In the genomic region with DNA sequence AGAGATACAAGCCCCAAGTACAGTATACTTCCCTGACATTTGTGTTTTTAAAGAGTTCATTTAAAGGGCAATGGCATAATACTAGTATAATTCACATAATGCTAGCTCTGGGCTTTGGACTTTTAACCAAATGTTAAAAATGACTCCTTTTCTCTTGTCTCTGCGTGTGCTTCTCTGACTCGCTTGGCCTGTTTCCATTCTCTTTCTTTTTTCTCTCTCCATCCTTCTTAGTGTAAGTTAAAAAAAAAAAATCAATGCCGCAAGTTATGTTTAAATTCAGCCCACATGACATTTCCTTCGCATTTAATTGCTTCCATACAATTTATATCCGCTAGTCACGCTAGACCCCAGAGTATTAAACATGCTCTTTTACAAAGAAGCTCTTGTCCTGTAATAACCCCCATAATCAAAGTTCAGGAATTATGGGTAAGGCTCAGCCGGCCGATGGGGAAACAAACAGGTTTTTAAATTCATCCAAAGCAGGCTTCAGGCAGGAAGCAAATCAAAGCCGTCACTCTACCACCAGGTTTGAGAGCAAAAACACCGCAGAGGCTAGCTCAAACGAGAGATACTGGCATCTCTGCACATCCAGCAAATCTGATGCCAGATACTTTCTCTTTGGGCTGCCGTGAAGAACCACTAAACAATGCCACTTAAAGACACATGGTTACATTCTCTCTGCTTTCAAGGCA, we compare ENCODE assay signal across 10 cellular contexts. TPM values are rescaled to one million over a fixed set of nuclear protein-coding genes. Genes with fewer than 3 reads are reported as not detected.
DNase-seq lines count a peak whose midpoint lies in the region; ATAC-seq, FAIRE-seq and TF ChIP-seq lines count a peak whose summit lies in the region.
"Had no signal": no experiment of that assay in that cellular context is flagged by ENCODE, and none has a peak within 500 bp of the region (broad histone marks: within the 10 kb centered on the region; RNA-seq: fewer than 3 reads in every experiment).

No MANE protein-coding gene starts in this region.

- peak overlapping the region; percentile 74 for H3K4me2 ChIP-seq in keratinocyte (ENCODE audit: control insufficient read depth, extremely low read depth, insufficient read depth, low read depth, low read length)
- H3K4me2 ChIP-seq in smooth muscle cell = peak overlapping the region; percentile 59

- intact Hi-C loops in mucosa of descending colon (cut with DNase I, micrococcal nuclease) = no loop called here

- H2AFZ ChIP-seq in keratinocyte (ENCODE audit: control insufficient read depth, low read length) = peak overlapping the region; percentile 54
- H2AFZ ChIP-seq in smooth muscle cell (ENCODE audit: low read depth) = no peak overlapping the region

- in situ Hi-C loops in brain microvascular endothelial cell (cut with HindIII; ENCODE audit: low pct_ligation_motif_present, low sequenced_read_pairs) = no loop called here

- H3K27me3 ChIP-seq in brain microvascular endothelial cell (replicated peaks) = no peaks in the 10 kb centered on the region
- no peaks in the 10 kb centered on the region for H3K27me3 ChIP-seq in keratinocyte (ENCODE audit: control insufficient read depth, extremely low read depth, insufficient read depth, low read length)
- no peaks in the 10 kb centered on the region for H3K27me3 ChIP-seq in smooth muscle cell (ENCODE audit: low read depth)

- H3K27ac ChIP-seq in brain microvascular endothelial cell = peak overlapping the region; percentile 9
- H3K27ac ChIP-seq in keratinocyte (ENCODE audit: control insufficient read depth, insufficient read depth, low read length) = peak overlapping the region; percentile 62
- peak overlapping the region; percentile 52 for H3K27ac ChIP-seq in smooth muscle cell (ENCODE audit: low read depth)

- H3K9ac ChIP-seq in keratinocyte (ENCODE audit: control insufficient read depth, extremely low read depth, insufficient read depth, low read length) (peak overlapping the region; percentile 55), smooth muscle cell (ENCODE audit: low read depth) (no peak overlapping the region)

- no peak for TF ChIP-seq CTCF in brain microvascular endothelial cell (IDR thresholded peaks at IDR 0.05; ENCODE audit: low read depth, low read length, missing control alignments)
- TF ChIP-seq CTCF in keratinocyte (optimal IDR thresholded peaks at IDR 0.05 in 1 of 3, IDR thresholded peaks at IDR 0.05 in 1 of 3, conservative IDR thresholded peaks at IDR 0.05 in 1 of 3; ENCODE audit: extremely low read depth in 1 of 3, insufficient read depth in 2 of 3, low read length in 3 of 3) = no peak
- no peak for TF ChIP-seq CTCF in smooth muscle cell (IDR thresholded peaks at IDR 0.05; ENCODE audit: borderline replicate concordance, insufficient read depth, poor library complexity, severe bottlenecking)
- no peak for TF ChIP-seq CTCF in mucosa of descending colon (IDR thresholded peaks at IDR 0.05)

- H3K9me1 ChIP-seq in keratinocyte (ENCODE audit: control insufficient read depth, extremely low read depth, insufficient read depth, low read length) = no peaks in the 10 kb centered on the region

- dilution Hi-C loops in keratinocyte (cut with MboI; ENCODE audit: extremely low pct_ligation_motif_present, low sequenced_read_pairs) = no loop called here

- no peaks in the 10 kb centered on the region for H3K9me3 Mint-ChIP-seq in activated T-cell treated with anti-CD3 and anti-CD28 coated beads, Interleukin-2, amount 50 U/mL, for 4 hours
- H3K9me3 Mint-ChIP-seq: naive thymus-derived CD8-positive, alpha-beta T cell had no signal

- peak overlapping the region; percentile 12 for H3K4me3 ChIP-seq in brain microvascular endothelial cell (ENCODE audit: low read depth, low read length)
- H3K4me3 ChIP-seq in keratinocyte (ENCODE audit: control insufficient read depth in 2 of 3, extremely low read depth in 1 of 3, insufficient read depth in 2 of 3, low read depth in 1 of 3, low read length in 3 of 3) = peak overlapping the region in 2 of 3 experiments; percentile 33 to 61
- peak overlapping the region; percentile 29 for H3K4me3 ChIP-seq in smooth muscle cell
- no peak overlapping the region for H3K4me3 ChIP-seq in mucosa of descending colon

- H3K36me3 ChIP-seq in brain microvascular endothelial cell (replicated peaks) (no peaks in the 10 kb centered on the region), keratinocyte (ENCODE audit: control insufficient read depth in 2 of 2, extremely low read depth in 1 of 2, insufficient read depth in 2 of 2, low read length in 2 of 2) (peaks cover 0 to 13% of the 10 kb centered on the region in 2 experiments), smooth muscle cell (ENCODE audit: low read depth) (no peaks in the 10 kb centered on the region), mucosa of descending colon (ENCODE audit: low read depth) (no peaks in the 10 kb centered on the region)

- no peak overlapping the region for H3K4me3 Mint-ChIP-seq in activated T-cell treated with anti-CD3 and anti-CD28 coated beads, Interleukin-2, amount 50 U/mL, for 4 hours
- H3K4me3 Mint-ChIP-seq: naive thymus-derived CD8-positive, alpha-beta T cell had no signal

- DNase-seq in HCEC 1CT (peak; percentile 36), brain microvascular endothelial cell (no peak), keratinocyte (ENCODE audit: low read depth, low spot score) (no peak), smooth muscle cell (lab: John Stamatoyannopoulos, UW; ENCODE audit: unreplicated experiment) (no peak), mucosa of descending colon (no peak), LoVo (ENCODE audit: low spot score) (no peak)
- DNase-seq in activated T-cell treated with anti-CD3 and anti-CD28 coated beads, Interleukin-2, amount 50 U/mL, for 4 hours = no peak
- DNase-seq: activated effector memory CD4-positive, alpha-beta T cell treated with Interleukin-2 at 50 U/mL for 16 hours; naive thymus-derived CD8-positive, alpha-beta T cell had no signal

- peaks cover 9% of the 10 kb centered on the region for H3K4me1 ChIP-seq in keratinocyte (ENCODE audit: control insufficient read depth, extremely low read depth, insufficient read depth, low read length)
- peaks cover 14% of the 10 kb centered on the region for H3K4me1 ChIP-seq in smooth muscle cell (ENCODE audit: low read depth)
- peaks cover 2% of the 10 kb centered on the region for H3K4me1 ChIP-seq in mucosa of descending colon (ENCODE audit: low read depth)

- no peak for ATAC-seq in GM18909 (IDR thresholded peaks at IDR 0.05; ENCODE audit: poor library complexity, unreplicated experiment)
- ATAC-seq in activated T-cell treated with anti-CD3 and anti-CD28 coated beads, Interleukin-2, amount 50 U/mL, for 4 hours = no peak
- ATAC-seq in mucosa of descending colon = no peak
- ATAC-seq: naive thymus-derived CD8-positive, alpha-beta T cell had no signal

- H3K4me1 Mint-ChIP-seq in activated T-cell treated with anti-CD3 and anti-CD28 coated beads, Interleukin-2, amount 50 U/mL, for 4 hours (ENCODE audit: low read depth) = no peaks in the 10 kb centered on the region

- H3K9me3 ChIP-seq in keratinocyte (ENCODE audit: control insufficient read depth, low read depth, low read length) (no peaks in the 10 kb centered on the region), smooth muscle cell (replicated peaks; ENCODE audit: low read depth) (no peaks in the 10 kb centered on the region), mucosa of descending colon (no peaks in the 10 kb centered on the region)

- FAIRE-seq in keratinocyte (lab: Jason Lieb, UNC) = no peak

- H3K27me3 Mint-ChIP-seq in activated T-cell treated with anti-CD3 and anti-CD28 coated beads, Interleukin-2, amount 50 U/mL, for 4 hours (ENCODE audit: low read depth) = peaks cover 5% of the 10 kb centered on the region

- H3K79me2 ChIP-seq in keratinocyte (ENCODE audit: control insufficient read depth, insufficient read depth, low read length) (peaks cover 85% of the 10 kb centered on the region), smooth muscle cell (ENCODE audit: low read depth) (peaks cover 100% of the 10 kb centered on the region)

- no peaks in the 10 kb centered on the region for H3K36me3 Mint-ChIP-seq in activated T-cell treated with anti-CD3 and anti-CD28 coated beads, Interleukin-2, amount 50 U/mL, for 4 hours (ENCODE audit: insufficient read depth)
- H3K36me3 Mint-ChIP-seq: naive thymus-derived CD8-positive, alpha-beta T cell had no signal

- 77% methylated on average over 12 of the region's 12 CpGs for WGBS in smooth muscle cell (ENCODE audit: low lambda C conversion rate)

- H3F3A ChIP-seq in smooth muscle cell (ENCODE audit: low read depth) = no peaks in the 10 kb centered on the region

- no peaks in the 10 kb centered on the region for H4K20me1 ChIP-seq in keratinocyte (ENCODE audit: control insufficient read depth, extremely low read depth, insufficient read depth, low read length)
- H4K20me1 ChIP-seq in smooth muscle cell (ENCODE audit: low read depth) = peaks cover 98% of the 10 kb centered on the region

RNA-seq across cellular contexts. Expression of gene WWTR1, which starts 19.3 kb away (rescaled TPM):
- polyA plus RNA-seq in keratinocyte = 31.9 to 93.4 TPM (median 77.3 TPM) in 3 replicates
- polyA plus RNA-seq in keratinocyte (2011; ENCODE audit: low read depth) = 13.9 TPM
- 48.1 and 73.9 TPM in 2 replicates for polyA plus RNA-seq in keratinocyte (2011; cell fraction: cytosol; rRNA removed)
- 68.1 and 79.7 TPM in 2 replicates for polyA plus RNA-seq in keratinocyte (2011; cell fraction: nucleus; rRNA removed)
- 22.1 and 51.6 TPM in 2 replicates for polyA plus RNA-seq in keratinocyte (2012; ENCODE audit: low replicate concordance)
- polyA minus RNA-seq in keratinocyte = 60.8 to 125 TPM (median 104 TPM) in 3 replicates
- polyA minus RNA-seq in keratinocyte (2011; cell fraction: cytosol; rRNA and poly(A)+ RNA removed) = 55.6 TPM
- polyA minus RNA-seq in keratinocyte (2011; cell fraction: nucleus; rRNA and poly(A)+ RNA removed) = 32.2 and 71.4 TPM in 2 replicates
- 54.3 and 55.6 TPM in 2 replicates for total RNA-seq in smooth muscle cell
- 38.4 and 43.7 TPM in 2 replicates for polyA plus RNA-seq in smooth muscle cell
- 1 to 10 TPM in 2 of 3 donors, under 1 TPM in 1; 0.63 to 1.5 (median 1.0) TPM for total RNA-seq in activated T-cell treated with anti-CD3 and anti-CD28 coated beads, Interleukin-2, amount 50 U/mL, for 4 hours
- total RNA-seq in mucosa of descending colon = 100 to 1,000 TPM in 1 of 3 donors, 10 to 100 TPM in 2; 11.6 to 217 (median 20.7) TPM

Comparison
In these comparisons a context has a peak if more than half of its experiments do, and no peak if none do; other contexts are left out.
1. H3K27ac ChIP-seq: peak in every context shown above with its lines; median percentile 62 in keratinocyte; 52 in smooth muscle cell; 9 in brain microvascular endothelial cell.
2. RNA of gene WWTR1, which starts 19.3 kb away (total RNA-seq): 54.3 to 55.6 TPM in smooth muscle cell and 11.6 to 217 TPM in mucosa of descending colon; 0.63 to 1.5 TPM in activated T-cell treated with anti-CD3 and anti-CD28 coated beads, Interleukin-2, amount 50 U/mL, for 4 hours; every median in the first group is over 4 times any median in the second.